Comparison of ENCODE assay signal across 18 cellular contexts in the genomic region with DNA sequence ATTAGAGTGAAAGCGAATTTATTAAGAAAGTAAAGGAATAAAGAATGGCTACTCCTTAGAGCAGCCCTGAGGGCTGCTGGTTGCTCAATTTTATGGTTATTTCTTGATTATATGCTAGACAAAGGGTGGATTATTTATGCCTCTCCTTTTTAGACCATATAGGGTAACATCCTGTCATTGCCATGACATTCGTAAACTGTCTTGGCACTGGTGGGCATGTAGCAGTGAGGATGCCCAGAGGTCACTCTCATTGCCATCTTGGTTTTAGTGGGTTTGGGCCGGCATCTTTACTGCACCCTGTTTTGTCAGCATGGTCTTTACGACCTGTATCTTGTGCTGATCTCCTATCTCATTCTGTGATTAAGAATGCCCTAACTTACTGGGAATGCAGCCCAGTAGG. TPM values are rescaled to one million over a fixed set of nuclear protein-coding genes. Genes with fewer than 3 reads are reported as not detected.
A peak's percentile ranks its signal among the peaks of the same experiment; 100 is the strongest.
DNase-seq lines count a peak whose midpoint lies in the region; ATAC-seq and TF ChIP-seq lines count a peak whose summit lies in the region.
"Had no signal": no experiment of that assay in that cellular context is flagged by ENCODE, and none has a peak within 500 bp of the region (broad histone marks: within the 10 kb centered on the region; RNA-seq: fewer than 3 reads in every experiment).

No MANE protein-coding gene starts in this region.

- H3K9me2 ChIP-seq in GM23248 (ENCODE audit: insufficient read depth): no peaks in the 10 kb centered on the region

- no peak overlapping the region for H2BK15ac ChIP-seq in IMR-90 (ENCODE audit: low read depth, low read length)

- H3K23ac ChIP-seq in IMR-90 (ENCODE audit: low read depth, low read length): peak overlapping the region; percentile 43; the same call in 1 of the 2 replicates

- H2AK9ac ChIP-seq in IMR-90 (replicated peaks; ENCODE audit: low read depth, low read length, poor library complexity): no peak overlapping the region

- dilution Hi-C loops in IMR-90 (cut with HindIII; ENCODE audit: low sequenced_read_pairs, unreplicated experiment): no loop called here

- H3K79me2 ChIP-seq in GM23248 (ENCODE audit: insufficient read depth): peaks cover 100% of the 10 kb centered on the region

- in situ Hi-C loops in GM23248 (cut with MboI): no loop called here
- in situ Hi-C loops in IMR-90 (cut with MboI; ENCODE audit: low sequenced_read_pairs): no loop called here

- H2BK5ac ChIP-seq in IMR-90 (ENCODE audit: low read depth, low read length, poor library complexity, severe bottlenecking): no peak overlapping the region

- ATAC-seq in IMR-90 (ENCODE audit: low read depth) (no peak), RWPE2 (ENCODE audit: low read depth) (no peak)
- ATAC-seq: CD8-positive, alpha-beta T cell had no signal

- H3K9me3 ChIP-seq in GM23248 (ENCODE audit: low read depth): no peaks in the 10 kb centered on the region
- peaks cover 5% of the 10 kb centered on the region; the same call in 1 of the 2 replicates for H3K9me3 ChIP-seq in IMR-90 (ENCODE audit: control insufficient read depth, insufficient read depth, low read length)
- H3K9me3 ChIP-seq in RWPE2 (ENCODE audit: severe bottlenecking): no peaks in the 10 kb centered on the region
- H3K9me3 ChIP-seq: Caco-2 had no signal

- H3K4ac ChIP-seq in IMR-90 (ENCODE audit: low read depth, low read length): no peak overlapping the region

- H3K18ac ChIP-seq in IMR-90 (ENCODE audit: low read depth, low read length): no peak overlapping the region

- H3K4me2 ChIP-seq in GM23248 (ENCODE audit: unreplicated experiment) (no peak overlapping the region), IMR-90 (ENCODE audit: low read depth, low read length) (no peak overlapping the region; the same call in 1 of the 2 replicates)
- H3K4me2 ChIP-seq: BLaER1 had no signal

- peaks cover 10% of the 10 kb centered on the region for H3K9me1 ChIP-seq in IMR-90 (ENCODE audit: insufficient read depth, low read length)

- BruUV-seq in IMR-90 (replicated peaks; lab: Mats Ljungman, UMichigan): no TSS peak

- H4K20me1 ChIP-seq in GM23248 (ENCODE audit: insufficient read depth) (peaks cover 8% of the 10 kb centered on the region; the same call in 1 of the 2 replicates), IMR-90 (ENCODE audit: insufficient read depth, low read length) (peaks cover 38% of the 10 kb centered on the region)
- H4K20me1 ChIP-seq: BLaER1 had no signal

- H3K27me3 ChIP-seq in GM23248 (replicated peaks; ENCODE audit: insufficient read depth) (no peaks in the 10 kb centered on the region), IMR-90 (ENCODE audit: control insufficient read depth, insufficient read depth, low read length) (no peaks in the 10 kb centered on the region), RWPE2 (ENCODE audit: insufficient read depth, poor library complexity, severe bottlenecking) (no peaks in the 10 kb centered on the region)
- H3K27me3 ChIP-seq: BLaER1 had no signal

- H4K91ac ChIP-seq in IMR-90 (ENCODE audit: insufficient read depth, low read depth, low read length): no peak overlapping the region

- TF ChIP-seq RAD21 in IMR-90 (IDR thresholded peaks at IDR 0.05; ENCODE audit: low read length): no peak

- no peak overlapping the region for H2AK5ac ChIP-seq in IMR-90 (ENCODE audit: low read depth, low read length)

- H3K9ac ChIP-seq in GM23248 (no peak overlapping the region), IMR-90 (ENCODE audit: low read depth, low read length) (no peak overlapping the region)
- H3K9ac ChIP-seq: BLaER1 had no signal

- H3K4me3 ChIP-seq in GM23248: no peak overlapping the region
- no peak overlapping the region for H3K4me3 ChIP-seq in IMR-90 (ENCODE audit: insufficient read depth, low read depth, low read length)
- no peak overlapping the region for H3K4me3 ChIP-seq in RWPE2 (ENCODE audit: severe bottlenecking)
- H3K4me3 ChIP-seq: BLaER1, HAP-1 had no signal

- H4K5ac ChIP-seq in IMR-90 (ENCODE audit: low read depth, low read length): no peak overlapping the region

- TF ChIP-seq CTCF in IMR-90 (conservative IDR thresholded peaks at IDR 0.05; ENCODE audit: low read depth, low read length): no peak
- no peak for TF ChIP-seq CTCF in RWPE2 (IDR thresholded peaks at IDR 0.05; ENCODE audit: poor library complexity, severe bottlenecking)

- H3K27ac ChIP-seq in GM23248 (peak overlapping the region; percentile 28), IMR-90 (ENCODE audit: insufficient read depth, low read length) (no peak overlapping the region), RWPE2 (ENCODE audit: poor library complexity, severe bottlenecking) (peak overlapping the region; percentile 4)
- H3K27ac ChIP-seq: 22Rv1, BLaER1, C4-2B had no signal

- intact Hi-C loops in IMR-90 (cut with micrococcal nuclease): no loop called here

- CTCF ChIA-PET in IMR-90 (lab: Yijun Ruan, JAX): no interaction called here

- peaks cover 29 to 56% of the 10 kb centered on the region in 2 experiments for H3K79me1 ChIP-seq in IMR-90 (ENCODE audit: low read depth in 1 of 2, low read length in 2 of 2)

- H2BK120ac ChIP-seq in IMR-90 (ENCODE audit: low read depth, low read length): no peak overlapping the region

- 0 out of 4 replicates have a peak overlapping the region, but pooled peaks of 1 of the 2 experiments have one; percentile 14 for H4K8ac ChIP-seq in IMR-90 (ENCODE audit: low read depth in 2 of 2, low read length in 2 of 2)

- no peak overlapping the region for H2AFZ ChIP-seq in GM23248
- no peak overlapping the region for H2AFZ ChIP-seq in IMR-90 (replicated peaks; ENCODE audit: low read length, poor library complexity)

- TF ChIP-seq POLR2A in IMR-90 (IDR thresholded peaks at IDR 0.05; ENCODE audit: low read depth, low read length): no peak

- no peak overlapping the region for H3K56ac ChIP-seq in IMR-90 (ENCODE audit: extremely low read depth, insufficient read depth, low read length)

- POLR2A ChIA-PET in IMR-90 (lab: Charles Lee; ENCODE audit: unreplicated experiment): no interaction called here

- H3K14ac ChIP-seq in IMR-90 (replicated peaks; ENCODE audit: low read depth, low read length): 0 out of 2 replicates have a peak overlapping the region, but pooled peaks have one; percentile 52

- H3F3A ChIP-seq in GM23248 (ENCODE audit: insufficient read depth): peaks cover 20% of the 10 kb centered on the region

- H2BK20ac ChIP-seq in IMR-90 (ENCODE audit: low read depth, low read length): no peak overlapping the region

- 95 to 96% methylated on average over 4 of the region's 4 CpGs for WGBS in GM23248 (ENCODE audit: low coverage in 1 of 2, low lambda C conversion rate in 2 of 2, missing lambda C conversion rate in 2 of 2), 2 experiments
- no CpG with 5 or more reads among the region's 4 CpGs for WGBS in IMR-90 (ENCODE audit: extremely low coverage in 2 of 2, insufficient read length in 1 of 2), 2 experiments

- 0 out of 2 replicates have a peak, but pooled peaks cover 6% of the 10 kb centered on the region for H3K36me3 ChIP-seq in GM23248 (ENCODE audit: low read depth)
- no peaks in the 10 kb centered on the region; the same call in 1 of the 2 replicates for H3K36me3 ChIP-seq in IMR-90 (ENCODE audit: control insufficient read depth, insufficient read depth, low read length)
- peaks cover 39% of the 10 kb centered on the region for H3K36me3 ChIP-seq in RWPE2 (ENCODE audit: low read depth)
- H3K36me3 ChIP-seq: BLaER1, HAP-1 had no signal

- H3K4me1 ChIP-seq in GM23248 (ENCODE audit: insufficient read depth) (peaks cover 45% of the 10 kb centered on the region), IMR-90 (ENCODE audit: control insufficient read depth, insufficient read depth, low read length) (peaks cover 2% of the 10 kb centered on the region; the same call in 1 of the 2 replicates), RWPE2 (ENCODE audit: insufficient read depth, poor library complexity, severe bottlenecking) (peaks cover 56% of the 10 kb centered on the region)
- H3K4me1 ChIP-seq: BLaER1, Caco-2 had no signal

- no peak for DNase-seq in GM23248
- no peak for DNase-seq in IMR-90
- no peak for DNase-seq in RWPE2 (ENCODE audit: low spot score)
- DNase-seq in foreskin melanocyte: peak; percentile 88
- no peak for DNase-seq in NCI-H748 treated with DMSO at 0.1 percent for 48 hours (lab: John Stamatoyannopoulos, UW)
- no peak for DNase-seq in D341Med (ENCODE audit: low spot score)
- no peak for DNase-seq in DMS 273 (lab: John Stamatoyannopoulos, UW; ENCODE audit: unreplicated experiment)
- DNase-seq: Caco-2; CD4-positive, CD25-positive, alpha-beta regulatory T cell; CD8-positive, alpha-beta T cell; DMS53; DMS79 treated with DMSO at 0.1 percent for 48 hours; GF-D8; GOT3 had no signal

TF ChIP-seq in IMR-90, 13 proteins besides CTCF, POLR2A, EP300 and RAD21 (continues in another document):
- TF ChIP-seq, protein P1, sequence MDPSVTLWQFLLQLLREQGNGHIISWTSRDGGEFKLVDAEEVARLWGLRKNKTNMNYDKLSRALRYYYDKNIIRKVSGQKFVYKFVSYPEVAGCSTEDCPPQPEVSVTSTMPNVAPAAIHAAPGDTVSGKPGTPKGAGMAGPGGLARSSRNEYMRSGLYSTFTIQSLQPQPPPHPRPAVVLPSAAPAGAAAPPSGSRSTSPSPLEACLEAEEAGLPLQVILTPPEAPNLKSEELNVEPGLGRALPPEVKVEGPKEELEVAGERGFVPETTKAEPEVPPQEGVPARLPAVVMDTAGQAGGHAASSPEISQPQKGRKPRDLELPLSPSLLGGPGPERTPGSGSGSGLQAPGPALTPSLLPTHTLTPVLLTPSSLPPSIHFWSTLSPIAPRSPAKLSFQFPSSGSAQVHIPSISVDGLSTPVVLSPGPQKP (IDR thresholded peaks at IDR 0.05; ENCODE audit: borderline replicate concordance, low read depth, low read length): no peak
- TF ChIP-seq BHLHE40 (IDR thresholded peaks at IDR 0.05; ENCODE audit: low read depth, low read length) (no peak), MAFK (IDR thresholded peaks at IDR 0.05; ENCODE audit: low read depth, low read length) (no peak), RFX5 (IDR thresholded peaks at IDR 0.05; ENCODE audit: low read depth, low read length) (no peak), RCOR1 (IDR thresholded peaks at IDR 0.05; ENCODE audit: insufficient replicate concordance, low read length) (no peak), SMC3 (IDR thresholded peaks at IDR 0.05; ENCODE audit: low read depth, low read length) (no peak), MXI1 (IDR thresholded peaks at IDR 0.05; ENCODE audit: borderline replicate concordance, low read depth, low read length) (no peak), MAZ (IDR thresholded peaks at IDR 0.05; ENCODE audit: borderline replicate concordance, low read depth, low read length) (no peak), NFE2L2 (IDR thresholded peaks at IDR 0.05; ENCODE audit: low read depth, low read length) (no peak)

RNA-seq across cellular contexts. Expression of a gene that starts 58.2 kb away (rescaled TPM):
- total RNA-seq in GM23248 (2014; rRNA removed; shearing (Covaris generic)): 14.2 and 16.1 TPM in 2 replicates
- polyA plus RNA-seq in GM23248 (2016; fragmentation: Nextera tagmentation; extraction: Ambion mirVana) (13.0 and 13.7 TPM in 2 replicates), IMR-90 (2012; rRNA removed) (18.5 and 20.6 TPM in 2 replicates)
- total RNA-seq in IMR-90 (2012; rRNA removed): 40.0 and 41.4 TPM in 2 replicates
- 3.9 and 6.7 TPM in 2 replicates for polyA plus RNA-seq in IMR-90 (2012; cell fraction: cytosol; rRNA removed)
- 14.4 and 33.2 TPM in 2 replicates for polyA plus RNA-seq in IMR-90 (2012; cell fraction: nucleus; rRNA removed; ENCODE audit: low replicate concordance)
